24 cellular contexts compared by ENCODE assay signal in the genomic region with DNA sequence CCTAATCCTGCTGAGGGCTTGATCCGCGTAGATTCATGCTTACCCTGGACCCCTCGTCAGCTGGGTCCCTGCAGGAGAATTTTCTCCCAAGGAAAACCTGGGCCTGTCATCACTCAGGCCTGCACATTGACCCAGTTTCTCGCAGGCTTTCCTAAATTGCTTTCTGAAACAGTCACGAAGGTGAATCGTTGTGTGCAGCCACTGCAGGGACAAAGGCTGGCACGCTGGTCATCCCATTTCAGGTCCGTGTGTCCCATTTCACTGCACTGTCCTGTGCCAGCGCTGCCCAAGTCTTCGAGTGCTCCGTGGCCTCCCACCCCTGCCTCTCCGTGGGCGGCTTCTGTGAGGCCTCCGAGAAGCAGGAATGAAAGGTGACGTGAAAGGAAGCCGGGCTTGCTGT.
DNase-seq lines count a peak whose midpoint lies in the region; ATAC-seq and TF ChIP-seq lines count a peak whose summit lies in the region.
"Had no signal": no experiment of that assay in that cellular context is flagged by ENCODE, and none has a peak within 500 bp of the region (broad histone marks: within the 10 kb centered on the region; RNA-seq: fewer than 3 reads in every experiment).

No MANE protein-coding gene starts in this region.

- H3K4me1 Mint-ChIP-seq in effector memory CD8-positive, alpha-beta T cell (ENCODE audit: low read depth in 2 of 2), result peaks cover 21 to 24% of the 10 kb centered on the region in 2 donors
- H3K4me1 Mint-ChIP-seq in endothelial cell (ENCODE audit: unreplicated experiment), result peaks cover 14% of the 10 kb centered on the region
- H3K4me1 Mint-ChIP-seq: nephron had no signal

- peak overlapping the region in 1 of 2 donors; percentile 92 for H3K27ac Mint-ChIP-seq in effector memory CD8-positive, alpha-beta T cell
- H3K27ac Mint-ChIP-seq in endothelial cell (ENCODE audit: unreplicated experiment), result no peak overlapping the region
- H3K27ac Mint-ChIP-seq: activated naive CD8-positive, alpha-beta T cell treated with anti-CD3 and anti-CD28 coated beads, Interleukin-2, amount 10 ng/mL, durations not matched to agents 7 days and 5 days; nephron had no signal

- no peaks in the 10 kb centered on the region for H3K36me3 Mint-ChIP-seq in effector memory CD8-positive, alpha-beta T cell (ENCODE audit: insufficient read depth)
- no peaks in the 10 kb centered on the region for H3K36me3 Mint-ChIP-seq in endothelial cell (ENCODE audit: low read depth, unreplicated experiment)
- H3K36me3 Mint-ChIP-seq: activated naive CD8-positive, alpha-beta T cell treated with anti-CD3 and anti-CD28 coated beads, Interleukin-2, amount 10 ng/mL, durations not matched to agents 7 days and 5 days; T-cell had no signal

- H3K9me3 Mint-ChIP-seq in effector memory CD8-positive, alpha-beta T cell, result no peaks in the 10 kb centered on the region
- no peaks in the 10 kb centered on the region for H3K9me3 Mint-ChIP-seq in endothelial cell (ENCODE audit: unreplicated experiment)
- H3K9me3 Mint-ChIP-seq: activated naive CD8-positive, alpha-beta T cell treated with anti-CD3 and anti-CD28 coated beads, Interleukin-2, amount 10 ng/mL, durations not matched to agents 7 days and 5 days; HFFc6; nephron; T-cell had no signal

- no peaks in the 10 kb centered on the region for H3K27me3 Mint-ChIP-seq in effector memory CD8-positive, alpha-beta T cell
- peaks cover 5% of the 10 kb centered on the region for H3K27me3 Mint-ChIP-seq in endothelial cell (ENCODE audit: unreplicated experiment)
- H3K27me3 Mint-ChIP-seq: T-cell had no signal

- TF ChIP-seq CTCF in gastrocnemius medialis (IDR thresholded peaks at IDR 0.05 in 4 of 5, conservative IDR thresholded peaks at IDR 0.05 in 1 of 5) (no peak), WERI-Rb-1 (IDR thresholded peaks at IDR 0.05; ENCODE audit: low read depth, low read length) (no peak), endothelial cell (IDR thresholded peaks at IDR 0.05; ENCODE audit: unreplicated experiment) (no peak)

- H3K4me3 ChIP-seq in gastrocnemius medialis (peak overlapping the region in 1 of 4 donors; percentile 46), WERI-Rb-1 (ENCODE audit: low read depth, low read length) (no peak overlapping the region)
- H3K4me3 ChIP-seq: colonic mucosa, skin epidermis had no signal

- no peak for TF ChIP-seq POLR2A in gastrocnemius medialis (IDR thresholded peaks at IDR 0.05)

- in situ Hi-C loops in gastrocnemius medialis (cut with MboI; ENCODE audit: low sequenced_read_pairs in 4 of 4), result no loop called here

- peak; percentile 3 for ATAC-seq in left ventricle myocardium superior
- no peak for ATAC-seq in Right ventricle myocardium superior (ENCODE audit: poor library complexity)
- ATAC-seq in effector memory CD8-positive, alpha-beta T cell (replicated peaks), result no peak
- ATAC-seq in gastrocnemius medialis, result peak; percentile 21 to 22
- no peak for ATAC-seq in HG03108 (IDR thresholded peaks at IDR 0.05; ENCODE audit: unreplicated experiment)
- ATAC-seq in HG02763 (IDR thresholded peaks at IDR 0.05; ENCODE audit: unreplicated experiment), result no peak
- ATAC-seq: left lobe of liver, PC-3 had no signal

- DNase-seq in left ventricle myocardium superior, result no peak
- DNase-seq in Right ventricle myocardium superior, result no peak
- no peak for DNase-seq in effector memory CD8-positive, alpha-beta T cell
- DNase-seq in gastrocnemius medialis, result peak in 1 of 2 donors; percentile 37
- no peak for DNase-seq in WERI-Rb-1
- DNase-seq in endothelial cell (ENCODE audit: low spot score), result no peak
- DNase-seq: activated CD4-positive, alpha-beta T cell treated with anti-CD3 and anti-CD28 coated beads for 4 hours; activated naive CD8-positive, alpha-beta T cell treated with anti-CD3 and anti-CD28 coated beads, Interleukin-2, amount 10 ng/mL, durations not matched to agents 7 days and 5 days; Calu3; colonic mucosa; NCI-H1092; NCI-H2029; NCI-H345; PC-3; stimulated activated naive CD4-positive, alpha-beta T cell; T-cell had no signal

- peak overlapping the region; percentile 90 to 97 (median 96) for H3K27ac ChIP-seq in gastrocnemius medialis
- H3K27ac ChIP-seq in WERI-Rb-1, result no peak overlapping the region
- H3K27ac ChIP-seq: colonic mucosa, parathyroid adenoma had no signal

- H3K4me3 Mint-ChIP-seq in effector memory CD8-positive, alpha-beta T cell, result peak overlapping the region; percentile 66 to 67
- no peak overlapping the region for H3K4me3 Mint-ChIP-seq in endothelial cell (ENCODE audit: unreplicated experiment)
- H3K4me3 Mint-ChIP-seq: activated naive CD8-positive, alpha-beta T cell treated with anti-CD3 and anti-CD28 coated beads, Interleukin-2, amount 10 ng/mL, durations not matched to agents 7 days and 5 days; HFFc6; nephron; T-cell had no signal

- intact Hi-C loops in left ventricle myocardium superior (cut with micrococcal nuclease), result no loop called here
- intact Hi-C loops in Right ventricle myocardium superior (cut with DNase I), result no loop called here
- intact Hi-C loops in gastrocnemius medialis (cut with DNase I; ENCODE audit: low total_unique reads), result loop anchor here (2.0 to 5.0 kb wide), 4 partner anchors 45 to 221 kb away; a partner anchor contains a TSS

- no peaks in the 10 kb centered on the region for H3K27me3 ChIP-seq in gastrocnemius medialis
- H3K27me3 ChIP-seq in WERI-Rb-1 (ENCODE audit: insufficient read depth, low read depth, severe bottlenecking), result no peaks in the 10 kb centered on the region
- H3K27me3 ChIP-seq: colonic mucosa, tibial nerve had no signal

- H3K9me3 ChIP-seq in gastrocnemius medialis (no peaks in the 10 kb centered on the region), WERI-Rb-1 (ENCODE audit: severe bottlenecking) (no peaks in the 10 kb centered on the region)
- H3K9me3 ChIP-seq: colonic mucosa, tibial nerve had no signal

- H3K36me3 ChIP-seq in gastrocnemius medialis (no peaks in the 10 kb centered on the region), WERI-Rb-1 (no peaks in the 10 kb centered on the region)
- H3K36me3 ChIP-seq: colonic mucosa, tibial nerve had no signal

- peaks cover 19 to 20% of the 10 kb centered on the region in 2 donors for H3K4me1 ChIP-seq in gastrocnemius medialis
- H3K4me1 ChIP-seq: colonic mucosa, parathyroid adenoma had no signal

Comparison
In these comparisons a context has a peak if more than half of its experiments do, and no peak if none do; other contexts are left out.
1. ATAC-seq: peak in left ventricle myocardium superior (single experiment) and gastrocnemius medialis (2 of 2); none in Right ventricle myocardium superior (single experiment), effector memory CD8-positive, alpha-beta T cell (single experiment), HG03108 (single experiment) and HG02763 (single experiment).